ENCODE assay signal across 8 cellular contexts in genomic region chr17:48578616-48579560, GRCh38. TPM values are rescaled to one million over a fixed set of nuclear protein-coding genes. Genes with fewer than 3 reads are reported as not detected.
DNase-seq lines count a peak whose midpoint lies in the region; ATAC-seq, FAIRE-seq and TF ChIP-seq lines count a peak whose summit lies in the region.

No MANE protein-coding gene starts in this region.

- H3K23ac ChIP-seq in H1 (ENCODE audit: insufficient read length) (no peak overlapping the region), trophoblast cell (ENCODE audit: low read length) (no peak overlapping the region)

- no peak overlapping the region for H4K91ac ChIP-seq in H1 (replicated peaks; ENCODE audit: insufficient read length, low read length)
- peak overlapping the region; percentile 97 for H4K91ac ChIP-seq in trophoblast cell (ENCODE audit: low read depth, low read length)

- H4K20me1 ChIP-seq in Loucy (ENCODE audit: insufficient read depth, low read length, poor library complexity, severe bottlenecking) (peaks cover 81% of the 10 kb centered on the region), H1 (replicated peaks in 1 of 2; ENCODE audit: control insufficient read depth in 1 of 2, insufficient read depth in 2 of 2, low read length in 2 of 2) (peaks cover 19 to 37% of the 10 kb centered on the region in 2 experiments)

- H3K9me3 Mint-ChIP-seq in activated T-cell treated with anti-CD3 and anti-CD28 coated beads, Interleukin-2, amount 50 U/mL, for 4 hours: no peaks in the 10 kb centered on the region

- H3K23me2 ChIP-seq in H1 (ENCODE audit: low read depth, low read length): no peaks in the 10 kb centered on the region

- POLR2A ChIA-PET in H1 (lab: Charles Lee; ENCODE audit: partially characterized antibody): no interaction called here

- H4K5ac ChIP-seq in H1 (ENCODE audit: insufficient read length, low read depth, low read length): no peak overlapping the region

- H3K4me3 ChIP-seq in Loucy (ENCODE audit: low read length, poor library complexity, severe bottlenecking): peak overlapping the region; percentile 89
- peak overlapping the region in 1 of 4 experiments; percentile 28; a peak in 1 of 8 replicates for H3K4me3 ChIP-seq in H1 (ENCODE audit: extremely low read depth in 1 of 4, insufficient read depth in 2 of 4, low read depth in 3 of 4, low read length in 4 of 4)
- peak overlapping the region; percentile 70 for H3K4me3 ChIP-seq in trophoblast cell (ENCODE audit: low read depth, low read length)

- H3F3A ChIP-seq in Loucy (ENCODE audit: low read depth): peaks cover 10% of the 10 kb centered on the region

- H3K27ac ChIP-seq in H1 (ENCODE audit: low read depth, low read length) (no peak overlapping the region), trophoblast cell (ENCODE audit: low read depth, low read length) (no peak overlapping the region)

- H2BK120ac ChIP-seq in H1 (replicated peaks; ENCODE audit: low read depth, low read length) (no peak overlapping the region), trophoblast cell (ENCODE audit: insufficient read depth, low read length, poor library complexity) (peak overlapping the region; percentile 27)

- no peak overlapping the region for H3K56ac ChIP-seq in H1 (replicated peaks; ENCODE audit: insufficient read length, low read depth, low read length)

- peak overlapping the region; percentile 100 for H3K9ac ChIP-seq in Loucy (ENCODE audit: low read depth, low read length, poor library complexity, severe bottlenecking)
- no peak overlapping the region for H3K9ac ChIP-seq in H1 (replicated peaks in 1 of 4; ENCODE audit: extremely low read depth in 1 of 4, low read depth in 3 of 4, low read length in 3 of 4)
- peak overlapping the region; percentile 18 for H3K9ac ChIP-seq in trophoblast cell (ENCODE audit: low read length)

- H3K79me1 ChIP-seq in H1 (ENCODE audit: low read depth, low read length): no peaks in the 10 kb centered on the region
- H3K79me1 ChIP-seq in trophoblast cell (ENCODE audit: low read length): peaks cover 21% of the 10 kb centered on the region

- TF ChIP-seq POLR2A in H1 (IDR thresholded peaks at IDR 0.05; ENCODE audit: control extremely low read depth in 1 of 2, low read depth in 2 of 2, low read length in 2 of 2): no peak

- peak overlapping the region; percentile 78 for H4K12ac ChIP-seq in trophoblast cell (ENCODE audit: low read depth, low read length)

- peak overlapping the region; percentile 86 for H3K4me3 Mint-ChIP-seq in activated T-cell treated with anti-CD3 and anti-CD28 coated beads, Interleukin-2, amount 50 U/mL, for 4 hours

- TF ChIP-seq CTCF in Loucy (conservative IDR thresholded peaks at IDR 0.05; ENCODE audit: low read length) (no peak), H1 (IDR thresholded peaks at IDR 0.05; ENCODE audit: control extremely low read depth in 1 of 3, insufficient read depth in 1 of 3, low read depth in 1 of 3, low read length in 3 of 3) (no peak)

- H3K36me3 ChIP-seq in Loucy (ENCODE audit: insufficient read depth, low read length) (peaks cover 58% of the 10 kb centered on the region), H1 (ENCODE audit: control insufficient read depth in 2 of 4, insufficient read depth in 4 of 4, low read length in 3 of 4) (peaks cover 0 to 12% (median 0%) of the 10 kb centered on the region in 4 experiments; a peak in 1 of 8 replicates), trophoblast cell (ENCODE audit: control insufficient read depth in 1 of 2, insufficient read depth in 2 of 2, low read length in 2 of 2) (peaks cover 5 to 6% of the 10 kb centered on the region in 2 experiments)

- H3K9me2 ChIP-seq in Loucy (replicated peaks; ENCODE audit: low read depth, low read length): no peaks in the 10 kb centered on the region

- no peak overlapping the region for H2BK20ac ChIP-seq in H1 (ENCODE audit: low read length)

- H3K4ac ChIP-seq in H1 (replicated peaks; ENCODE audit: insufficient read length, low read depth, low read length) (no peak overlapping the region), trophoblast cell (ENCODE audit: low read depth, low read length) (peak overlapping the region; percentile 35)

- H3K79me2 ChIP-seq in Loucy (ENCODE audit: insufficient read depth, low read length) (peaks cover 98% of the 10 kb centered on the region), H1 (ENCODE audit: control insufficient read depth in 1 of 2, insufficient read depth in 2 of 2, low read length in 2 of 2) (no peaks in the 10 kb centered on the region), trophoblast cell (ENCODE audit: control insufficient read depth, insufficient read depth, low read length, poor library complexity) (peaks cover 10% of the 10 kb centered on the region)

- CTCF ChIA-PET in H1 (lab: Charles Lee; ENCODE audit: partially characterized antibody): interaction anchor here (1.1 to 1.5 kb wide), 4 partner anchors 9 to 16 kb away, joined by 3 to 5 read pairs (median 4); no protein-coding TSS in a partner anchor

- H4K8ac ChIP-seq in H1 (ENCODE audit: extremely low read depth, insufficient read depth, low read length) (no peak overlapping the region; the same call in 1 of the 2 replicates), trophoblast cell (ENCODE audit: low read depth, low read length) (peak overlapping the region; percentile 88)

- H3K27me3 ChIP-seq in Loucy (ENCODE audit: insufficient read depth, low read length, poor library complexity, severe bottlenecking) (peaks cover 31% of the 10 kb centered on the region), H1 (replicated peaks in 1 of 4; ENCODE audit: control insufficient read depth in 3 of 4, extremely low read depth in 1 of 4, insufficient read depth in 3 of 4, low read length in 3 of 4) (peaks cover 99 to 100% (median 100%) of the 10 kb centered on the region in 4 experiments), trophoblast cell (ENCODE audit: insufficient read depth, low read length) (no peaks in the 10 kb centered on the region)

- peaks cover 62% of the 10 kb centered on the region for H3K4me1 ChIP-seq in Loucy (ENCODE audit: insufficient read depth, low read length, poor library complexity, severe bottlenecking)
- H3K4me1 ChIP-seq in H1 (replicated peaks in 1 of 4; ENCODE audit: control insufficient read depth in 3 of 4, insufficient read depth in 4 of 4, low read length in 3 of 4): peaks cover 0 to 13% (median 4%) of the 10 kb centered on the region in 4 experiments; a peak in 5 of 7 replicates
- H3K4me1 ChIP-seq in trophoblast cell (ENCODE audit: control insufficient read depth in 1 of 2, insufficient read depth in 2 of 2, low read length in 2 of 2): peaks cover 28 to 29% of the 10 kb centered on the region in 2 experiments

- peaks cover 53% of the 10 kb centered on the region for H3K4me1 Mint-ChIP-seq in activated T-cell treated with anti-CD3 and anti-CD28 coated beads, Interleukin-2, amount 50 U/mL, for 4 hours (ENCODE audit: low read depth)

- H3K27me3 Mint-ChIP-seq in activated T-cell treated with anti-CD3 and anti-CD28 coated beads, Interleukin-2, amount 50 U/mL, for 4 hours (ENCODE audit: low read depth): peaks cover 57% of the 10 kb centered on the region

- no peak overlapping the region for H2AFZ ChIP-seq in Loucy (ENCODE audit: low read length)
- H2AFZ ChIP-seq in H1 (ENCODE audit: low read length): no peak overlapping the region
- H2AFZ ChIP-seq in trophoblast cell (ENCODE audit: insufficient read depth, low read length, poor library complexity): peak overlapping the region; percentile 47

- no peak for TF ChIP-seq RAD21 in H1 (IDR thresholded peaks at IDR 0.05 in 1 of 2, conservative IDR thresholded peaks at IDR 0.05 in 1 of 2; ENCODE audit: low read depth in 2 of 2, low read length in 2 of 2)

- H3K4me2 ChIP-seq in Loucy (ENCODE audit: low read depth, low read length, poor library complexity, severe bottlenecking) (peak overlapping the region; percentile 98), H1 (ENCODE audit: insufficient read depth in 1 of 2, low read depth in 2 of 2, low read length in 2 of 2) (peak overlapping the region; percentile 40 to 48), trophoblast cell (ENCODE audit: low read length) (peak overlapping the region; percentile 73)

- H3K9me3 ChIP-seq in Loucy (ENCODE audit: insufficient read depth, low read depth, low read length) (no peaks in the 10 kb centered on the region), H1 (ENCODE audit: insufficient read depth in 2 of 2, low read depth in 1 of 2, low read length in 1 of 2) (no peaks in the 10 kb centered on the region), trophoblast cell (ENCODE audit: insufficient read depth, low read depth, low read length) (no peaks in the 10 kb centered on the region)

- H2BK5ac ChIP-seq in H1 (ENCODE audit: low read depth, low read length) (no peak overlapping the region), trophoblast cell (ENCODE audit: low read depth, low read length, poor library complexity) (peak overlapping the region; percentile 58)

- peak; percentile 50 to 60 for ATAC-seq in activated T-cell treated with anti-CD3 and anti-CD28 coated beads, Interleukin-2, amount 50 U/mL, for 4 hours
- ATAC-seq in GM18870 (IDR thresholded peaks at IDR 0.05; ENCODE audit: unreplicated experiment): no peak

- no peak for FAIRE-seq in H1 (lab: Jason Lieb, UNC)

- H2BK12ac ChIP-seq in H1 (ENCODE audit: low read depth, low read length) (no peak overlapping the region), trophoblast cell (ENCODE audit: low read length) (no peak overlapping the region)

- H3K14ac ChIP-seq in H1 (ENCODE audit: insufficient read length) (no peak overlapping the region), trophoblast cell (ENCODE audit: low read length) (peak overlapping the region; percentile 87)

- no peak for TF ChIP-seq EP300 in H1 (IDR thresholded peaks at IDR 0.05; ENCODE audit: borderline replicate concordance in 1 of 2, low read depth in 2 of 2, low read length in 2 of 2)

- H2AK5ac ChIP-seq in H1 (ENCODE audit: low read depth, low read length): no peak overlapping the region
- peak overlapping the region; percentile 10 for H2AK5ac ChIP-seq in trophoblast cell (ENCODE audit: low read length)

- H2BK15ac ChIP-seq in H1 (ENCODE audit: low read length): peak overlapping the region; percentile 29; the same call in 1 of the 2 replicates

- peak; percentile 26 for DNase-seq in activated T-cell treated with anti-CD3 and anti-CD28 coated beads, Interleukin-2, amount 50 U/mL, for 4 hours
- DNase-seq in activated T-cell treated with anti-CD3 and anti-CD28 coated beads, Interleukin-2, amount 50 U/mL, for 1 hour: no peak
- DNase-seq in H1 (ENCODE audit: low read depth in 1 of 2, low spot score in 2 of 2): no peak
- DNase-seq in trophoblast cell: no peak
- no peak for DNase-seq in D341Med (ENCODE audit: low spot score)
- DNase-seq in stimulated activated CD4-positive, alpha-beta T cell treated with anti-CD3 and anti-CD28 coated beads, Interleukin-1b, Interleukin-23, amount 100 ng/mL, for 48 hours: no peak

- H3K36me3 Mint-ChIP-seq in activated T-cell treated with anti-CD3 and anti-CD28 coated beads, Interleukin-2, amount 50 U/mL, for 4 hours (ENCODE audit: insufficient read depth): no peaks in the 10 kb centered on the region

- 10% methylated on average over 42 of the region's 46 CpGs; no CpG with 5 or more reads in 1 of the 2 experiments for WGBS in H1 (ENCODE audit: extremely low coverage in 1 of 2, insufficient coverage in 1 of 2, insufficient read length in 1 of 2, insufficient replicate concordance in 2 of 2, low coverage in 1 of 2, low lambda C conversion rate in 2 of 2, missing lambda C conversion rate in 1 of 2), 2 experiments
- WGBS in trophoblast cell (ENCODE audit: extremely low coverage, insufficient coverage, insufficient read length): no CpG with 5 or more reads among the region's 46 CpGs

- no peak overlapping the region; the same call in 1 of the 2 replicates for H3K18ac ChIP-seq in H1 (ENCODE audit: extremely low read depth, low read length)
- H3K18ac ChIP-seq in trophoblast cell (ENCODE audit: low read length): peak overlapping the region; percentile 81

RNA-seq across cellular contexts. Expression of gene HOXB4, which starts 0.7 kb away (rescaled TPM):
- 1 to 10 TPM in 2 of 3 donors, under 1 TPM in 1; 0.94 to 1.6 (median 1.4) TPM for total RNA-seq in activated T-cell treated with anti-CD3 and anti-CD28 coated beads, Interleukin-2, amount 50 U/mL, for 4 hours
- not detected in 2 replicates for total RNA-seq in H1 (2021; fragmentation: NEBNext Ultra II Directional; extraction: Animal tissue kit (Norgen Biotek cat#: 25700))
- polyA plus RNA-seq in H1 (2011; rRNA removed): not detected in 2 replicates
- polyA plus RNA-seq in H1 (2011; cell fraction: cytosol; rRNA removed): not detected
- polyA plus RNA-seq in H1 (2011; cell fraction: nucleus; rRNA removed): not detected
- polyA plus RNA-seq in H1 (2012, experiment 1 of 2): not detected in 4 replicates
- not detected for polyA plus RNA-seq in H1 (2012, experiment 2 of 2)
- polyA plus RNA-seq in H1 (2013, experiment 1 of 2): not detected
- polyA plus RNA-seq in H1 (2013, experiment 2 of 2): not detected
- not detected in 2 replicates for polyA minus RNA-seq in H1 (2011; rRNA and poly(A)+ RNA removed)
- not detected for polyA minus RNA-seq in H1 (2011; cell fraction: cytosol; rRNA and poly(A)+ RNA removed)
- polyA minus RNA-seq in H1 (2011; cell fraction: nucleus; rRNA and poly(A)+ RNA removed): not detected
- polyA plus RNA-seq in trophoblast cell (2013): 5.5 and 6.2 TPM in 2 replicates

RNA-seq across cellular contexts. Expression of gene HOXB3, which starts 11.2 kb away (rescaled TPM):
- 1 to 10 TPM in 1 of 3 donors, under 1 TPM in 2; 0.50 to 1.0 (median 0.81) TPM for total RNA-seq in activated T-cell treated with anti-CD3 and anti-CD28 coated beads, Interleukin-2, amount 50 U/mL, for 4 hours
- not detected in 2 replicates for total RNA-seq in H1 (2021; fragmentation: NEBNext Ultra II Directional; extraction: Animal tissue kit (Norgen Biotek cat#: 25700))
- not detected in 2 replicates for polyA plus RNA-seq in H1 (2011; rRNA removed)
- not detected for polyA plus RNA-seq in H1 (2011; cell fraction: cytosol; rRNA removed)
- polyA plus RNA-seq in H1 (2011; cell fraction: nucleus; rRNA removed): not detected
- polyA plus RNA-seq in H1 (2012, experiment 1 of 2): 0.28 TPM in 1 of 4 replicates, not detected in the others
- polyA plus RNA-seq in H1 (2012, experiment 2 of 2): not detected
- not detected for polyA plus RNA-seq in H1 (2013, experiment 1 of 2)
- polyA plus RNA-seq in H1 (2013, experiment 2 of 2): not detected
- polyA minus RNA-seq in H1 (2011; rRNA and poly(A)+ RNA removed): 0.19 TPM in 1 of 2 replicates, not detected in the other
- polyA minus RNA-seq in H1 (2011; cell fraction: cytosol; rRNA and poly(A)+ RNA removed): not detected
- polyA minus RNA-seq in H1 (2011; cell fraction: nucleus; rRNA and poly(A)+ RNA removed): 1.00 TPM
- 8.1 and 10.4 TPM in 2 replicates for polyA plus RNA-seq in trophoblast cell (2013)

RNA-seq across cellular contexts. Expression of gene HOXB5, which starts 14.7 kb away (rescaled TPM):
- total RNA-seq in activated T-cell treated with anti-CD3 and anti-CD28 coated beads, Interleukin-2, amount 50 U/mL, for 4 hours: under 1 TPM in 1 of 3 donors, not detected in 2; 0.08 TPM
- total RNA-seq in H1 (2021; fragmentation: NEBNext Ultra II Directional; extraction: Animal tissue kit (Norgen Biotek cat#: 25700)): not detected in 2 replicates
- polyA plus RNA-seq in H1 (2011; rRNA removed): not detected in 2 replicates
- not detected for polyA plus RNA-seq in H1 (2011; cell fraction: cytosol; rRNA removed)
- not detected for polyA plus RNA-seq in H1 (2011; cell fraction: nucleus; rRNA removed)
- not detected in 4 replicates for polyA plus RNA-seq in H1 (2012, experiment 1 of 2)
- not detected for polyA plus RNA-seq in H1 (2012, experiment 2 of 2)
- polyA plus RNA-seq in H1 (2013, experiment 1 of 2): not detected
- not detected for polyA plus RNA-seq in H1 (2013, experiment 2 of 2)
- 0.07 TPM in 1 of 2 replicates, not detected in the other for polyA minus RNA-seq in H1 (2011; rRNA and poly(A)+ RNA removed)
- polyA minus RNA-seq in H1 (2011; cell fraction: cytosol; rRNA and poly(A)+ RNA removed): not detected
- polyA minus RNA-seq in H1 (2011; cell fraction: nucleus; rRNA and poly(A)+ RNA removed): not detected
- polyA plus RNA-seq in trophoblast cell (2013): 3.2 and 3.5 TPM in 2 replicates

RNA-seq across cellular contexts. Expression of gene HOXB6, which starts 25.9 kb away (rescaled TPM):
- under 1 TPM in 2 of 3 donors, not detected in 1; 0.24 to 0.27 TPM for total RNA-seq in activated T-cell treated with anti-CD3 and anti-CD28 coated beads, Interleukin-2, amount 50 U/mL, for 4 hours
- not detected in 2 replicates for total RNA-seq in H1 (2021; fragmentation: NEBNext Ultra II Directional; extraction: Animal tissue kit (Norgen Biotek cat#: 25700))
- not detected in 2 replicates for polyA plus RNA-seq in H1 (2011; rRNA removed)
- polyA plus RNA-seq in H1 (2011; cell fraction: cytosol; rRNA removed): not detected
- not detected for polyA plus RNA-seq in H1 (2011; cell fraction: nucleus; rRNA removed)
- polyA plus RNA-seq in H1 (2012, experiment 1 of 2): 0.09 to 0.17 TPM in 2 of 4 replicates, not detected in the others
- not detected for polyA plus RNA-seq in H1 (2012, experiment 2 of 2)
- polyA plus RNA-seq in H1 (2013, experiment 1 of 2): not detected
- not detected for polyA plus RNA-seq in H1 (2013, experiment 2 of 2)
- polyA minus RNA-seq in H1 (2011; rRNA and poly(A)+ RNA removed): not detected in 2 replicates
- polyA minus RNA-seq in H1 (2011; cell fraction: cytosol; rRNA and poly(A)+ RNA removed): not detected
- not detected for polyA minus RNA-seq in H1 (2011; cell fraction: nucleus; rRNA and poly(A)+ RNA removed)
- polyA plus RNA-seq in trophoblast cell (2013): 10.6 and 10.9 TPM in 2 replicates

RNA-seq across cellular contexts. Expression of gene HOXB7, which starts 31.9 kb away (rescaled TPM):
- total RNA-seq in activated T-cell treated with anti-CD3 and anti-CD28 coated beads, Interleukin-2, amount 50 U/mL, for 4 hours: under 1 TPM; 0.18 to 0.43 (median 0.38) TPM
- total RNA-seq in H1 (2021; fragmentation: NEBNext Ultra II Directional; extraction: Animal tissue kit (Norgen Biotek cat#: 25700)): not detected in 2 replicates
- polyA plus RNA-seq in H1 (2011; rRNA removed): not detected in 2 replicates
- not detected for polyA plus RNA-seq in H1 (2011; cell fraction: cytosol; rRNA removed)
- not detected for polyA plus RNA-seq in H1 (2011; cell fraction: nucleus; rRNA removed)
- not detected in 4 replicates for polyA plus RNA-seq in H1 (2012, experiment 1 of 2)
- not detected for polyA plus RNA-seq in H1 (2012, experiment 2 of 2)
- not detected for polyA plus RNA-seq in H1 (2013, experiment 1 of 2)
- polyA plus RNA-seq in H1 (2013, experiment 2 of 2): not detected
- not detected in 2 replicates for polyA minus RNA-seq in H1 (2011; rRNA and poly(A)+ RNA removed)
- polyA minus RNA-seq in H1 (2011; cell fraction: cytosol; rRNA and poly(A)+ RNA removed): not detected
- not detected for polyA minus RNA-seq in H1 (2011; cell fraction: nucleus; rRNA and poly(A)+ RNA removed)
- polyA plus RNA-seq in trophoblast cell (2013): 9.6 and 9.8 TPM in 2 replicates

Comparison
In these comparisons a context has a peak if more than half of its experiments do, and no peak if none do; other contexts are left out.
1. H3K4me2 ChIP-seq: peak in every context shown above with its lines; median percentile 98 in Loucy; 73 in trophoblast cell; 44 in H1.
2. H3K9ac ChIP-seq: peak in Loucy (single experiment) and trophoblast cell (single experiment); none in H1 (0 of 4).